In the genomic region with DNA sequence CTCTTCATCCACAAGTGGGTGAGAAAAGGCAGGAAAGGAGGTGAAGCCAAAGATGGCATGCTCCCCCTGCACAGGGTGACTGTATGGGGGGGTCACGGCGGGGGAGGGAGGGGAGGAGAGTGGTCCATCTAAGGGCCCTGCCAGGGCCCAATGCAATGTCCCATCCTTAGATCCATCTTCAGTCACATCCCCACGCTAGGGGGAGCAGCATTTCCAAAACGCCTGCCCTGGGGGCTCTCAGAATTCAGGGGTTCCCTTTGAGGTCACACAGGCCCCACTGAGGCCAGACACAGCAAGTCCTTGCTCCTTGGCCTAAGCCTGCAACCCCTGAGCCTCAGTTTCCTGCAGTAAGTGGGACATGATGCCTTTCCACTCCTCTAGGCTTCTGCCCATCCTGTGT, we compare ENCODE assay signal across 16 cellular contexts.
"Had no signal": no experiment of that assay in that cellular context is flagged by ENCODE, and none has a peak within 500 bp of the region (broad histone marks: within the 10 kb centered on the region; RNA-seq: fewer than 3 reads in every experiment).

No MANE protein-coding gene starts in this region.

- H3K9me3 ChIP-seq: upper lobe of left lung had no signal

- H3K9me3 Mint-ChIP-seq: activated CD4-positive, alpha-beta memory T cell treated with anti-CD3 and anti-CD28 coated beads for 36 hours; immature natural killer cell; stimulated activated memory B cell treated with anti-CD40 and anti-IgM and Interleukin-4, amounts not matched to agents 10 μg/mL and 1 μg/mL and 100 μg/mL, for 72 hours had no signal

- H3K4me1 ChIP-seq: foreskin keratinocyte had no signal

- ATAC-seq: foreskin keratinocyte; left cardiac atrium; right cardiac atrium; stimulated activated memory B cell treated with anti-CD40 and anti-IgM and Interleukin-4, amounts not matched to agents 10 μg/mL and 1 μg/mL and 100 μg/mL, for 72 hours had no signal

- H3K4me3 Mint-ChIP-seq: activated CD4-positive, alpha-beta memory T cell treated with anti-CD3 and anti-CD28 coated beads for 36 hours; activated naive CD8-positive, alpha-beta T cell; stimulated activated memory B cell treated with anti-CD40 and anti-IgM and Interleukin-4, amounts not matched to agents 10 μg/mL and 1 μg/mL and 100 μg/mL, for 72 hours had no signal

- H3K36me3 Mint-ChIP-seq: activated CD4-positive, alpha-beta memory T cell treated with anti-CD3 and anti-CD28 coated beads for 36 hours; activated naive CD8-positive, alpha-beta T cell; immature natural killer cell; naive B cell; stimulated activated memory B cell treated with anti-CD40 and anti-IgM and Interleukin-4, amounts not matched to agents 10 μg/mL and 1 μg/mL and 100 μg/mL, for 72 hours had no signal

- H3K4me1 Mint-ChIP-seq: stimulated activated memory B cell treated with anti-CD40 and anti-IgM and Interleukin-4, amounts not matched to agents 10 μg/mL and 1 μg/mL and 100 μg/mL, for 72 hours had no signal

- H3K36me3 ChIP-seq: upper lobe of left lung had no signal

- H3K4me3 ChIP-seq: lung, upper lobe of left lung had no signal

- H3K27ac ChIP-seq: foreskin keratinocyte, upper lobe of left lung had no signal

- H3K27me3 Mint-ChIP-seq: activated naive CD8-positive, alpha-beta T cell had no signal

- DNase-seq: activated CD4-positive, alpha-beta memory T cell treated with anti-CD3 and anti-CD28 coated beads for 36 hours; activated CD4-positive, alpha-beta T cell treated with anti-CD3 and anti-CD28 coated beads for 1 hour; activated gamma-delta T cell; activated T-cell treated with anti-CD3 and anti-CD28 coated beads, Interleukin-2, amount 50 U/mL, for 48 hours; amygdala; foreskin keratinocyte; immature natural killer cell; left cardiac atrium; naive B cell; right cardiac atrium; small intestine; substantia nigra had no signal

- H3K27ac Mint-ChIP-seq: activated CD4-positive, alpha-beta memory T cell treated with anti-CD3 and anti-CD28 coated beads for 36 hours; activated naive CD8-positive, alpha-beta T cell; immature natural killer cell; naive B cell; stimulated activated memory B cell treated with anti-CD40 and anti-IgM and Interleukin-4, amounts not matched to agents 10 μg/mL and 1 μg/mL and 100 μg/mL, for 72 hours had no signal

- H3K27me3 ChIP-seq: foreskin keratinocyte, upper lobe of left lung had no signal
